Comparison of ENCODE assay signal across 21 cellular contexts in genomic region chr9:91785403-91785917, GRCh38.
DNase-seq lines count a peak whose midpoint lies in the region; ATAC-seq and TF ChIP-seq lines count a peak whose summit lies in the region.
"Had no signal": no experiment of that assay in that cellular context is flagged by ENCODE, and none has a peak within 500 bp of the region (broad histone marks: within the 10 kb centered on the region; RNA-seq: fewer than 3 reads in every experiment).

No MANE protein-coding gene starts in this region.

- H3K36me3 ChIP-seq in psoas muscle (ENCODE audit: insufficient read depth in 1 of 2, low read depth in 1 of 2) = no peaks in the 10 kb centered on the region
- H3K36me3 ChIP-seq: BLaER1 treated with 17β-estradiol and CSF1 and Interleukin-3, amounts not matched to agents 10 nM and 100 nM; MG63 had no signal

- WGBS in psoas muscle, 3 donors = 47 to 60% (median 59%) methylated on average over 5 of the region's 5 CpGs

- ATAC-seq in psoas muscle (no peak), GM18868 (IDR thresholded peaks at IDR 0.05; ENCODE audit: unreplicated experiment) (no peak), GM19324 (IDR thresholded peaks at IDR 0.05; ENCODE audit: low FRiP score, unreplicated experiment) (no peak)
- ATAC-seq: SK-N-SH treated with all-trans-retinoic acid at 6 μM for 48 hours had no signal

- H3K4me3 ChIP-seq in fibroblast of mammary gland (ENCODE audit: control insufficient read depth, low read depth, low read length) = no peak overlapping the region
- H3K4me3 ChIP-seq in psoas muscle = no peak overlapping the region
- H3K4me3 ChIP-seq: BLaER1 treated with 17β-estradiol and CSF1 and Interleukin-3, amounts not matched to agents 10 nM and 100 nM; MG63 had no signal

- TF ChIP-seq CTCF in fibroblast of mammary gland (conservative IDR thresholded peaks at IDR 0.05; ENCODE audit: control insufficient read depth, insufficient read depth, low read depth, low read length) (no peak), psoas muscle (IDR thresholded peaks at IDR 0.05) (no peak)

- intact Hi-C loops in posterior vena cava (cut with DNase I) (no loop called here), psoas muscle (cut with DNase I) (no loop called here)

- peak; percentile 24 for DNase-seq in activated CD8-positive, alpha-beta memory T cell treated with anti-CD3 and anti-CD28 coated beads for 24 hours
- no peak for DNase-seq in activated CD8-positive, alpha-beta memory T cell treated with anti-CD3 and anti-CD28 coated beads, Interleukin-2, amount 50 U/mL, for 4 hours
- DNase-seq in fibroblast of mammary gland (ENCODE audit: low read depth) (peak; percentile 54), posterior vena cava (ENCODE audit: low spot score) (peak; percentile 49), psoas muscle (no peak), midbrain (lab: John Stamatoyannopoulos, UW) (no peak)
- DNase-seq: 8988T; CD8-positive, alpha-beta memory T cell; GF-D8; H9; Karpas-422; MG63; NCI-H1092; NCI-H146; NCI-H2107; NCI-H526 treated with DMSO at 0.1 percent for 48 hours; SHP77 had no signal

- no peak overlapping the region for H3K27ac ChIP-seq in psoas muscle
- H3K27ac ChIP-seq: BLaER1 treated with 17β-estradiol and CSF1 and Interleukin-3, amounts not matched to agents 10 nM and 100 nM had no signal

- H3K4me1 ChIP-seq in psoas muscle = no peaks in the 10 kb centered on the region

- peaks cover 0 to 2% (median 0%) of the 10 kb centered on the region in 3 donors for H3K27me3 ChIP-seq in psoas muscle (ENCODE audit: insufficient read depth in 3 of 3, low read length in 2 of 3)
- H3K27me3 ChIP-seq: BLaER1 treated with 17β-estradiol and CSF1 and Interleukin-3, amounts not matched to agents 10 nM and 100 nM; MG63 had no signal

- peaks cover 4% of the 10 kb centered on the region for H3K9me3 ChIP-seq in psoas muscle
- H3K9me3 ChIP-seq: MG63 had no signal

Comparison
In these comparisons a context has a peak if more than half of its experiments do, and no peak if none do; other contexts are left out.
1. DNase-seq: peak in activated CD8-positive, alpha-beta memory T cell treated with anti-CD3 and anti-CD28 coated beads for 24 hours (single experiment), fibroblast of mammary gland (single experiment) and posterior vena cava (single experiment); none in activated CD8-positive, alpha-beta memory T cell treated with anti-CD3 and anti-CD28 coated beads, Interleukin-2, amount 50 U/mL, for 4 hours (single experiment), psoas muscle (0 of 2) and midbrain (single experiment).